20 cellular contexts compared by ENCODE assay signal in the genomic region with DNA sequence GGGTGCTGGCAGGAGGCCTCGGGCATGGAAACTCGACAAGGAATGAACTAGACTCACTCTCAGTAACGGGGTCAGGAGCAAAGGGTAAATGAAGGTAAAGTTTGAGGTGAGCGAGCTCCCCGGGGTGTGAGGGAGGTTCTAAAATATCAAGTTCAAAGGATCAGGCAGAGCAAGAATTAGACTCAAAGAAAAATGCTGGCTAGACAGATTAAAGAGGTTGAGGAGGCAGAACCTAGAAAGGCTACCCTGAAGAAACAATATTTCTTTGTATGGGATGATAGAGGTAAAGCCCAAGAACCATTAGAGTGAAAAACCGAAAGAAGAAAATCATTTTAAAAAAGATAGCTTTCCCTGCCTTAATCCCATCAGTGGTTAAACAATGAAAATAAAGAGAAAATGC.
"Had no signal": no experiment of that assay in that cellular context is flagged by ENCODE, and none has a peak within 500 bp of the region (broad histone marks: within the 10 kb centered on the region; RNA-seq: fewer than 3 reads in every experiment).

No MANE protein-coding gene starts in this region.

- H3K4me3 Mint-ChIP-seq: dendritic cell treated with granulocyte-macrophage colony-stimulating factor and Interleukin-4, amounts not matched to agents 40 ng/mL and 50 ng/mL, for 4 days; effector memory CD8-positive, alpha-beta T cell; nephron; stimulated activated naive CD8-positive, alpha-beta T cell treated with anti-CD3 and anti-CD28 coated beads, Interleukin-15, Interleukin-2, amounts not matched to agents 100 ng/mL and 50 ng/mL, for 24 hours had no signal

- H3K36me3 ChIP-seq: esophagus muscularis mucosa, gastrocnemius medialis, sigmoid colon, tibial nerve, upper lobe of right lung, vagina had no signal

- H3K9me3 ChIP-seq: esophagus muscularis mucosa, gastrocnemius medialis, psoas muscle, sigmoid colon, testis, tibial nerve, upper lobe of right lung, vagina had no signal

- DNase-seq: effector memory CD8-positive, alpha-beta T cell; gastrocnemius medialis; glutamatergic neuron; islet precursor cell; mammary epithelial cell; psoas muscle; retina; sigmoid colon; stimulated activated CD4-positive, alpha-beta T cell treated with anti-CD3 and anti-CD28 coated beads, Interleukin-2, amount 100 ng/mL, for 48 hours; testis; upper lobe of right lung had no signal

- FAIRE-seq: colon had no signal

- H3K27me3 Mint-ChIP-seq: dendritic cell treated with granulocyte-macrophage colony-stimulating factor and Interleukin-4, amounts not matched to agents 40 ng/mL and 50 ng/mL, for 4 days; effector memory CD8-positive, alpha-beta T cell; stimulated activated naive CD8-positive, alpha-beta T cell treated with anti-CD3 and anti-CD28 coated beads, Interleukin-15, Interleukin-2, amounts not matched to agents 100 ng/mL and 50 ng/mL, for 24 hours had no signal

- H3K27me3 ChIP-seq: esophagus muscularis mucosa, gastrocnemius medialis, sigmoid colon, testis, tibial nerve, upper lobe of right lung, vagina had no signal

- ATAC-seq: effector memory CD8-positive, alpha-beta T cell; gastrocnemius medialis; left lobe of liver; psoas muscle; upper lobe of right lung had no signal

- H3K27ac ChIP-seq: esophagus muscularis mucosa, gastrocnemius medialis, psoas muscle, sigmoid colon, skin epidermis, testis, tibial nerve, upper lobe of right lung, vagina had no signal

- H3K9me3 Mint-ChIP-seq: dendritic cell treated with granulocyte-macrophage colony-stimulating factor and Interleukin-4, amounts not matched to agents 40 ng/mL and 50 ng/mL, for 4 days; stimulated activated naive CD8-positive, alpha-beta T cell treated with anti-CD3 and anti-CD28 coated beads, Interleukin-15, Interleukin-2, amounts not matched to agents 100 ng/mL and 50 ng/mL, for 24 hours had no signal

- H3K27ac Mint-ChIP-seq: dendritic cell treated with granulocyte-macrophage colony-stimulating factor and Interleukin-4, amounts not matched to agents 40 ng/mL and 50 ng/mL, for 4 days; effector memory CD8-positive, alpha-beta T cell; nephron; stimulated activated naive CD8-positive, alpha-beta T cell treated with anti-CD3 and anti-CD28 coated beads, Interleukin-15, Interleukin-2, amounts not matched to agents 100 ng/mL and 50 ng/mL, for 24 hours had no signal

- H3K4me1 ChIP-seq: esophagus muscularis mucosa, sigmoid colon, testis, tibial nerve, upper lobe of right lung, vagina had no signal

- H3K4me3 ChIP-seq: esophagus muscularis mucosa, gastrocnemius medialis, psoas muscle, sigmoid colon, skin epidermis, testis, tibial nerve, upper lobe of right lung, vagina had no signal
